8 cellular contexts compared by ENCODE assay signal in genomic region chr12:116142936-116143882, GRCh38.
DNase-seq lines count a peak whose midpoint lies in the region; ATAC-seq and TF ChIP-seq lines count a peak whose summit lies in the region.
"Had no signal": no experiment of that assay in that cellular context is flagged by ENCODE, and none has a peak within 500 bp of the region (broad histone marks: within the 10 kb centered on the region; RNA-seq: fewer than 3 reads in every experiment).

No MANE protein-coding gene starts in this region.

- TF ChIP-seq CTCF in OCI-LY3 (IDR thresholded peaks at IDR 0.05; ENCODE audit: low read depth, low read length): no peak
- TF ChIP-seq CTCF in esophagus muscularis mucosa (IDR thresholded peaks at IDR 0.05): no peak
- no peak for TF ChIP-seq CTCF in spleen (IDR thresholded peaks at IDR 0.05 in 8 of 11, conservative IDR thresholded peaks at IDR 0.05 in 3 of 11)

- H3K9me3 ChIP-seq in OCI-LY3 (ENCODE audit: insufficient read depth, low read length) (no peaks in the 10 kb centered on the region), esophagus muscularis mucosa (no peaks in the 10 kb centered on the region), spleen (no peaks in the 10 kb centered on the region)

- peaks cover 10% of the 10 kb centered on the region; the same call in 1 of the 2 replicates for H4K20me1 ChIP-seq in OCI-LY3 (ENCODE audit: insufficient read depth, low read length)

- H3K79me2 ChIP-seq in OCI-LY3 (ENCODE audit: low read length): peaks cover 97% of the 10 kb centered on the region

- H3K27me3 ChIP-seq in OCI-LY3 (ENCODE audit: low read depth, low read length) (no peaks in the 10 kb centered on the region), esophagus muscularis mucosa (no peaks in the 10 kb centered on the region), spleen (replicated peaks in 1 of 7) (no peaks in the 10 kb centered on the region)

- DNase-seq in esophagus muscularis mucosa (ENCODE audit: extremely low spot score): no peak
- no peak for DNase-seq in spleen
- no peak for DNase-seq in NCI-H510A treated with DMSO at 0.1 percent for 48 hours (lab: John Stamatoyannopoulos, UW)
- DNase-seq in NCI-H526 treated with DMSO at 0.1 percent for 48 hours (lab: John Stamatoyannopoulos, UW): no peak
- DNase-seq: SHP77 had no signal

- ATAC-seq in GM21515 (IDR thresholded peaks at IDR 0.05; ENCODE audit: unreplicated experiment) (peak; percentile 41), GM21825 (IDR thresholded peaks at IDR 0.05; ENCODE audit: unreplicated experiment) (no peak)

- H3K4me3 ChIP-seq in OCI-LY3 (ENCODE audit: low read length): peak overlapping the region; percentile 61
- H3K4me3 ChIP-seq in esophagus muscularis mucosa: no peak overlapping the region
- H3K4me3 ChIP-seq in spleen: no peak overlapping the region

- 43% methylated on average over 9 of the region's 9 CpGs for WGBS in esophagus muscularis mucosa
- 33 to 36% (median 35%) methylated on average over 9 of the region's 9 CpGs for WGBS in spleen, 5 donors

- intact Hi-C loops in esophagus muscularis mucosa (cut with DNase I) (no loop called here), spleen (cut with DNase I; ENCODE audit: low total_unique reads) (no loop called here)

- peak overlapping the region; percentile 79 for H3K27ac ChIP-seq in OCI-LY3 (ENCODE audit: low read length)
- H3K27ac ChIP-seq in esophagus muscularis mucosa (replicated peaks in 1 of 4): peak overlapping the region; percentile 55 to 66 (median 56)
- peak overlapping the region in 7 of 8 donors; percentile 12 to 65 (median 48) for H3K27ac ChIP-seq in spleen

- TF ChIP-seq POLR2A in esophagus muscularis mucosa (IDR thresholded peaks at IDR 0.05; ENCODE audit: low read depth) (no peak), spleen (IDR thresholded peaks at IDR 0.05) (no peak)

- no peak overlapping the region for H2AFZ ChIP-seq in OCI-LY3 (ENCODE audit: low read depth, low read length)

- H3K9ac ChIP-seq in OCI-LY3 (ENCODE audit: low read length): peak overlapping the region; percentile 56

- H3K4me2 ChIP-seq in OCI-LY3 (ENCODE audit: low read length): peak overlapping the region; percentile 91

- H3K36me3 ChIP-seq in OCI-LY3 (replicated peaks; ENCODE audit: low read depth, low read length) (no peaks in the 10 kb centered on the region), esophagus muscularis mucosa (no peaks in the 10 kb centered on the region), spleen (no peaks in the 10 kb centered on the region)

- H3K4me1 ChIP-seq in OCI-LY3 (ENCODE audit: low read length) (peaks cover 67% of the 10 kb centered on the region), esophagus muscularis mucosa (peaks cover 52 to 82% (median 80%) of the 10 kb centered on the region in 4 donors), spleen (peaks cover 25 to 90% (median 62%) of the 10 kb centered on the region in 6 donors)

- no peak for TF ChIP-seq EP300 in esophagus muscularis mucosa (IDR thresholded peaks at IDR 0.05)
